In genomic region chr1:187054862-187055757, GRCh38 we compare ENCODE assay signal across 16 cellular contexts.
A peak's percentile ranks its signal among the peaks of the same experiment; 100 is the strongest.
DNase-seq lines count a peak whose midpoint lies in the region; ATAC-seq and TF ChIP-seq lines count a peak whose summit lies in the region.
"Had no signal": no experiment of that assay in that cellular context is flagged by ENCODE, and none has a peak within 500 bp of the region (broad histone marks: within the 10 kb centered on the region; RNA-seq: fewer than 3 reads in every experiment).

No MANE protein-coding gene starts in this region.

- peak overlapping the region; percentile 61 for H3K27ac ChIP-seq in VCaP
- H3K27ac ChIP-seq: BLaER1 had no signal

- H3K4me1 Mint-ChIP-seq in type B pancreatic cell (ENCODE audit: unreplicated experiment): peaks cover 10% of the 10 kb centered on the region

- no peak for ATAC-seq in HG03439 (IDR thresholded peaks at IDR 0.05; ENCODE audit: unreplicated experiment)

- H3K4me3 Mint-ChIP-seq in type B pancreatic cell: peak overlapping the region; percentile 2

- H3K36me3 Mint-ChIP-seq in type B pancreatic cell: no peaks in the 10 kb centered on the region

- peak overlapping the region; percentile 30 for H3K27ac Mint-ChIP-seq in type B pancreatic cell

- no peaks in the 10 kb centered on the region for H3K27me3 Mint-ChIP-seq in type B pancreatic cell

- DNase-seq in NCI-H748 (lab: John Stamatoyannopoulos, UW; ENCODE audit: unreplicated experiment) (peak; percentile 54), NCI-H748 treated with DMSO at 0.1 percent for 48 hours (lab: John Stamatoyannopoulos, UW) (no peak), NCI-H146 (lab: John Stamatoyannopoulos, UW) (peak; percentile 47), type B pancreatic cell (ENCODE audit: extremely low spot score, unreplicated experiment) (no peak)
- DNase-seq in activated CD4-positive, alpha-beta T cell treated with anti-CD3 and anti-CD28 coated beads, Interleukin-2, amount 50 U/mL, for 48 hours: no peak
- no peak for DNase-seq in stimulated activated CD4-positive, alpha-beta T cell treated with anti-CD3 and anti-CD28 coated beads, Interleukin-2, amount 100 ng/mL, for 24 hours
- DNase-seq: 8988T, EL, H7, KG1, NCI-H1436 treated with DMSO at 0.1 percent for 48 hours, NCI-H2081 treated with DMSO at 0.1 percent for 48 hours, NCI-H526 treated with DMSO at 0.1 percent for 48 hours had no signal

- TF ChIP-seq CTCF in VCaP (conservative IDR thresholded peaks at IDR 0.05): no peak
- TF ChIP-seq CTCF in type B pancreatic cell (conservative IDR thresholded peaks at IDR 0.05): no peak

- no peaks in the 10 kb centered on the region for H3K9me3 Mint-ChIP-seq in type B pancreatic cell

Comparison
In these comparisons a context has a peak if more than half of its experiments do, and no peak if none do; other contexts are left out.
1. DNase-seq: peak in NCI-H748 (single experiment) and NCI-H146 (single experiment); none in NCI-H748 treated with DMSO at 0.1 percent for 48 hours (single experiment), type B pancreatic cell (single experiment), activated CD4-positive, alpha-beta T cell treated with anti-CD3 and anti-CD28 coated beads, Interleukin-2, amount 50 U/mL, for 48 hours (0 of 2) and stimulated activated CD4-positive, alpha-beta T cell treated with anti-CD3 and anti-CD28 coated beads, Interleukin-2, amount 100 ng/mL, for 24 hours (0 of 2).